Comparison of ENCODE assay signal across 1 cellular context in genomic region chr22:38869663-38870062, GRCh38.
TF ChIP-seq lines count a peak whose summit lies in the region.

No MANE protein-coding gene starts in this region.

TF ChIP-seq in HCT116, 20 proteins besides CTCF, POLR2A, EP300 and RAD21 (continued from another document):
- TF ChIP-seq EGR1 (IDR thresholded peaks at IDR 0.05; ENCODE audit: low read depth) (no peak), CBX3 (IDR thresholded peaks at IDR 0.05; ENCODE audit: low read depth) (no peak), SIN3A (IDR thresholded peaks at IDR 0.05; ENCODE audit: low read depth) (no peak), YY1 (IDR thresholded peaks at IDR 0.05; ENCODE audit: extremely low read depth, insufficient replicate concordance, low read depth, low read length) (no peak)
